1 cellular context compared by ENCODE assay signal in the genomic region with DNA sequence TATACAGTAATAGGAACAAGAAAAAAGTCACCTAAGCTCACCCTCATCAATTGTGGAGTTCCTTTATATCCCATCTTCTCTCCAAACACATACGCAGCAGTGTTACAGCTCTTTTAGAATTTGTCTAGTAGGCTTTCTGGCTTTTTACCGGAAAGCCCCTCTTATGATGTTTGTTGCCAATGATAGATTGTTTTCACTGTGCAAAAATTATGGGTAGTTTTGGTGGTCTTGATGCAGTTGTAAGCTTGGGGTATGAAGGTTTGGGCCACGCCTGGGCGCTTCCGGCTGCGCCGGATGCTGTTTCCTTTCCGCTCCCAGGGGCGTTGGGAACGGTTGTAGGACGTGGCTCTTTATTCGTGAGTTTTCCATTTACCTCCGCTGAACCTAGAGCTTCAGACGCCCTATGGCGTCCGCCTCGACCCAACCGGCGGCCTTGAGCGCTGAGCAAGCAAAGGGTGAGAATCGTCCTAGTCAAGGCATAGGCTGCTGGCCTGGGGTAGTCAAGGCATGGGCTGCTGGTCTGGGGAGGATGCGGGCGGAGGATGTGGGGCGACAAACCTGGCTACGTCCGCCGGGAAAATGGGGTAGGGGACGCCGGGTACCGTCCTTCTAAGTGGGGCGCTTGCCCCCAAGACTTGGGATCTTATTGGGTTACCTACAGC.
TF ChIP-seq lines count a peak whose summit lies in the region.

A gene with protein sequence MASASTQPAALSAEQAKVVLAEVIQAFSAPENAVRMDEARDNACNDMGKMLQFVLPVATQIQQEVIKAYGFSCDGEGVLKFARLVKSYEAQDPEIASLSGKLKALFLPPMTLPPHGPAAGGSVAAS (plus strand): TSS at position 304 of the 662 bp plus-strand sequence. CDS start 100 bp downstream, at position 404.
A gene (plus strand): TSS at position 98 of the 662 bp plus-strand sequence.

TF ChIP-seq in GM23338, 12 proteins besides CTCF, POLR2A, EP300 and RAD21 (continued from another document):
- TF ChIP-seq, protein P1, sequence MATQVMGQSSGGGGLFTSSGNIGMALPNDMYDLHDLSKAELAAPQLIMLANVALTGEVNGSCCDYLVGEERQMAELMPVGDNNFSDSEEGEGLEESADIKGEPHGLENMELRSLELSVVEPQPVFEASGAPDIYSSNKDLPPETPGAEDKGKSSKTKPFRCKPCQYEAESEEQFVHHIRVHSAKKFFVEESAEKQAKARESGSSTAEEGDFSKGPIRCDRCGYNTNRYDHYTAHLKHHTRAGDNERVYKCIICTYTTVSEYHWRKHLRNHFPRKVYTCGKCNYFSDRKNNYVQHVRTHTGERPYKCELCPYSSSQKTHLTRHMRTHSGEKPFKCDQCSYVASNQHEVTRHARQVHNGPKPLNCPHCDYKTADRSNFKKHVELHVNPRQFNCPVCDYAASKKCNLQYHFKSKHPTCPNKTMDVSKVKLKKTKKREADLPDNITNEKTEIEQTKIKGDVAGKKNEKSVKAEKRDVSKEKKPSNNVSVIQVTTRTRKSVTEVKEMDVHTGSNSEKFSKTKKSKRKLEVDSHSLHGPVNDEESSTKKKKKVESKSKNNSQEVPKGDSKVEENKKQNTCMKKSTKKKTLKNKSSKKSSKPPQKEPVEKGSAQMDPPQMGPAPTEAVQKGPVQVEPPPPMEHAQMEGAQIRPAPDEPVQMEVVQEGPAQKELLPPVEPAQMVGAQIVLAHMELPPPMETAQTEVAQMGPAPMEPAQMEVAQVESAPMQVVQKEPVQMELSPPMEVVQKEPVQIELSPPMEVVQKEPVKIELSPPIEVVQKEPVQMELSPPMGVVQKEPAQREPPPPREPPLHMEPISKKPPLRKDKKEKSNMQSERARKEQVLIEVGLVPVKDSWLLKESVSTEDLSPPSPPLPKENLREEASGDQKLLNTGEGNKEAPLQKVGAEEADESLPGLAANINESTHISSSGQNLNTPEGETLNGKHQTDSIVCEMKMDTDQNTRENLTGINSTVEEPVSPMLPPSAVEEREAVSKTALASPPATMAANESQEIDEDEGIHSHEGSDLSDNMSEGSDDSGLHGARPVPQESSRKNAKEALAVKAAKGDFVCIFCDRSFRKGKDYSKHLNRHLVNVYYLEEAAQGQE (IDR thresholded peaks at IDR 0.05; ENCODE audit: unreplicated experiment), result no peak
- TF ChIP-seq, protein P2, sequence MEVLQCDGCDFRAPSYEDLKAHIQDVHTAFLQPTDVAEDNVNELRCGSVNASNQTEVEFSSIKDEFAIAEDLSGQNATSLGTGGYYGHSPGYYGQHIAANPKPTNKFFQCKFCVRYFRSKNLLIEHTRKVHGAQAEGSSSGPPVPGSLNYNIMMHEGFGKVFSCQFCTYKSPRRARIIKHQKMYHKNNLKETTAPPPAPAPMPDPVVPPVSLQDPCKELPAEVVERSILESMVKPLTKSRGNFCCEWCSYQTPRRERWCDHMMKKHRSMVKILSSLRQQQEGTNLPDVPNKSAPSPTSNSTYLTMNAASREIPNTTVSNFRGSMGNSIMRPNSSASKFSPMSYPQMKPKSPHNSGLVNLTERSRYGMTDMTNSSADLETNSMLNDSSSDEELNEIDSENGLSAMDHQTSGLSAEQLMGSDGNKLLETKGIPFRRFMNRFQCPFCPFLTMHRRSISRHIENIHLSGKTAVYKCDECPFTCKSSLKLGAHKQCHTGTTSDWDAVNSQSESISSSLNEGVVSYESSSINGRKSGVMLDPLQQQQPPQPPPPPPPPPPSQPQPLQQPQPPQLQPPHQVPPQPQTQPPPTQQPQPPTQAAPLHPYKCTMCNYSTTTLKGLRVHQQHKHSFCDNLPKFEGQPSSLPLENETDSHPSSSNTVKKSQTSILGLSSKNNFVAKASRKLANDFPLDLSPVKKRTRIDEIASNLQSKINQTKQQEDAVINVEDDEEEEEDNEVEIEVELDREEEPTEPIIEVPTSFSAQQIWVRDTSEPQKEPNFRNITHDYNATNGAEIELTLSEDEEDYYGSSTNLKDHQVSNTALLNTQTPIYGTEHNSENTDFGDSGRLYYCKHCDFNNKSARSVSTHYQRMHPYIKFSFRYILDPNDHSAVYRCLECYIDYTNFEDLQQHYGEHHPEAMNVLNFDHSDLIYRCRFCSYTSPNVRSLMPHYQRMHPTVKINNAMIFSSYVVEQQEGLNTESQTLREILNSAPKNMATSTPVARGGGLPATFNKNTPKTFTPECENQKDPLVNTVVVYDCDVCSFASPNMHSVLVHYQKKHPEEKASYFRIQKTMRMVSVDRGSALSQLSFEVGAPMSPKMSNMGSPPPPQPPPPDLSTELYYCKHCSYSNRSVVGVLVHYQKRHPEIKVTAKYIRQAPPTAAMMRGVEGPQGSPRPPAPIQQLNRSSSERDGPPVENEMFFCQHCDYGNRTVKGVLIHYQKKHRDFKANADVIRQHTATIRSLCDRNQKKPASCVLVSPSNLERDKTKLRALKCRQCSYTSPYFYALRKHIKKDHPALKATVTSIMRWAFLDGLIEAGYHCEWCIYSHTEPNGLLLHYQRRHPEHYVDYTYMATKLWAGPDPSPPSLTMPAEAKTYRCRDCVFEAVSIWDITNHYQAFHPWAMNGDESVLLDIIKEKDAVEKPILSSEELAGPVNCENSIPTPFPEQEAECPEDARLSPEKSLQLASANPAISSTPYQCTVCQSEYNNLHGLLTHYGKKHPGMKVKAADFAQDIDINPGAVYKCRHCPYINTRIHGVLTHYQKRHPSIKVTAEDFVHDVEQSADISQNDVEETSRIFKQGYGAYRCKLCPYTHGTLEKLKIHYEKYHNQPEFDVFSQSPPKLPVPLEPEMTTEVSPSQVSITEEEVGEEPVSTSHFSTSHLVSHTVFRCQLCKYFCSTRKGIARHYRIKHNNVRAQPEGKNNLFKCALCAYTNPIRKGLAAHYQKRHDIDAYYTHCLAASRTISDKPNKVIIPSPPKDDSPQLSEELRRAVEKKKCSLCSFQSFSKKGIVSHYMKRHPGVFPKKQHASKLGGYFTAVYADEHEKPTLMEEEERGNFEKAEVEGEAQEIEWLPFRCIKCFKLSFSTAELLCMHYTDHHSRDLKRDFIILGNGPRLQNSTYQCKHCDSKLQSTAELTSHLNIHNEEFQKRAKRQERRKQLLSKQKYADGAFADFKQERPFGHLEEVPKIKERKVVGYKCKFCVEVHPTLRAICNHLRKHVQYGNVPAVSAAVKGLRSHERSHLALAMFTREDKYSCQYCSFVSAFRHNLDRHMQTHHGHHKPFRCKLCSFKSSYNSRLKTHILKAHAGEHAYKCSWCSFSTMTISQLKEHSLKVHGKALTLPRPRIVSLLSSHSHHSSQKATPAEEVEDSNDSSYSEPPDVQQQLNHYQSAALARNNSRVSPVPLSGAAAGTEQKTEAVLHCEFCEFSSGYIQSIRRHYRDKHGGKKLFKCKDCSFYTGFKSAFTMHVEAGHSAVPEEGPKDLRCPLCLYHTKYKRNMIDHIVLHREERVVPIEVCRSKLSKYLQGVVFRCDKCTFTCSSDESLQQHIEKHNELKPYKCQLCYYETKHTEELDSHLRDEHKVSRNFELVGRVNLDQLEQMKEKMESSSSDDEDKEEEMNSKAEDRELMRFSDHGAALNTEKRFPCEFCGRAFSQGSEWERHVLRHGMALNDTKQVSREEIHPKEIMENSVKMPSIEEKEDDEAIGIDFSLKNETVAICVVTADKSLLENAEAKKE (CRISPR knock-in tag; IDR thresholded peaks at IDR 0.05), result no peak
- TF ChIP-seq CREB1 (CRISPR knock-in tag; IDR thresholded peaks at IDR 0.05; ENCODE audit: low read depth), result peak; percentile 72
- TF ChIP-seq EZH2 (IDR thresholded peaks at IDR 0.05; ENCODE audit: low read depth, unreplicated experiment), result no peak
- peak; percentile 100 for TF ChIP-seq POLR2AphosphoS5 (IDR thresholded peaks at IDR 0.05; ENCODE audit: low read depth)
- TF ChIP-seq NANOG (IDR thresholded peaks at IDR 0.05; ENCODE audit: borderline replicate concordance), result no peak
- TF ChIP-seq STAT1 (IDR thresholded peaks at IDR 0.05; ENCODE audit: unreplicated experiment), result no peak
TF ChIP-seq in GM23338: peak in this region for 5.
